ENCODE assay signal across 21 cellular contexts in the genomic region with DNA sequence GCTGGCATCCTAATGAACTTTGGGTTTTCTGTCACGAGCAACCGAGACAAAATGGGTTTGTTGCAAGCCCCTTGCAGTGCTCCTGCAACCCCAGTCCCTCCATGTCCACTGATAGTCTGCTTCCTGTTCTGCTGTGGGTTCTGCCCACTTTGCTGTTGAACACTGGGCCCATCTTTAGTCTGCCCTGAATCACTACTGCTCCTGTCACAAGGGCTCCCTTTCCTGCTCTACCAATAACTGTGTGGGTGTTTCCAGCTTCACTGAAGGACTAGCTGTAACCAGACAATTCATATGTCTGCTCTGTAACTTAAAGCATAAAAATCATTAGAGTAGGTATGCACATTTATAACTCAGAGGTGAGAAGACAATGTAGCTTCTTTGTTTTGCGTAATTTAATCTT. TPM values are rescaled to one million over a fixed set of nuclear protein-coding genes. Genes with fewer than 3 reads are reported as not detected.
A peak's percentile ranks its signal among the peaks of the same experiment; 100 is the strongest.
DNase-seq lines count a peak whose midpoint lies in the region; ATAC-seq and TF ChIP-seq lines count a peak whose summit lies in the region.
"Had no signal": no experiment of that assay in that cellular context is flagged by ENCODE, and none has a peak within 500 bp of the region (broad histone marks: within the 10 kb centered on the region; RNA-seq: fewer than 3 reads in every experiment).

No MANE protein-coding gene starts in this region.

- H3K4me3 Mint-ChIP-seq in activated CD8-positive, alpha-beta memory T cell treated with anti-CD3 and anti-CD28 coated beads, Interleukin-2, amount 10 ng/mL, durations not matched to agents 7 days and 5 days = no peak overlapping the region
- H3K4me3 Mint-ChIP-seq: activated naive CD8-positive, alpha-beta T cell treated with anti-CD3 and anti-CD28 coated beads, Interleukin-2, amount 50 U/mL, for 24 hours; H9 had no signal

- H3K9ac ChIP-seq in PC-3 (ENCODE audit: low read length) = peak overlapping the region; percentile 57; the same call in 1 of the 2 replicates
- H3K9ac ChIP-seq: KMS-11 had no signal

- H3K27me3 ChIP-seq in PC-3 (ENCODE audit: low read length) = no peaks in the 10 kb centered on the region
- H3K27me3 ChIP-seq in foreskin keratinocyte = no peaks in the 10 kb centered on the region
- H3K27me3 ChIP-seq: body of pancreas had no signal

- no TSS peak for BruUV-seq in PC-3 (replicated peaks; lab: Mats Ljungman, UMichigan)

- intact Hi-C loops in PC-3 (cut with micrococcal nuclease) = no loop called here

- no peaks in the 10 kb centered on the region for H4K20me1 ChIP-seq in PC-3 (ENCODE audit: low read length)

- no peaks in the 10 kb centered on the region for H3K9me2 ChIP-seq in PC-3 (replicated peaks; ENCODE audit: low read length)

- CTCF ChIA-PET in activated CD8-positive, alpha-beta memory T cell treated with anti-CD3 and anti-CD28 coated beads, Interleukin-2, amount 10 ng/mL, durations not matched to agents 7 days and 5 days (lab: Charles Lee) = interaction anchor here (2.0 to 5.5 kb wide), 2 partner anchors 11 to 12 kb away, joined by 5 to 41 read pairs; partner anchors contain the start of gene OXSR1
- CTCF ChIA-PET in PC-3 (lab: Charles Lee) = interaction anchor here (1.1 kb wide), 1 partner anchor 10 kb away, joined by 3 read pairs; no protein-coding TSS in a partner anchor

- H3K27ac Mint-ChIP-seq in activated CD8-positive, alpha-beta memory T cell treated with anti-CD3 and anti-CD28 coated beads, Interleukin-2, amount 10 ng/mL, durations not matched to agents 7 days and 5 days = peak overlapping the region; percentile 71
- H3K27ac Mint-ChIP-seq: activated naive CD8-positive, alpha-beta T cell treated with anti-CD3 and anti-CD28 coated beads, Interleukin-2, amount 50 U/mL, for 24 hours; H9 had no signal

- POLR2A ChIA-PET in PC-3 (lab: Charles Lee; ENCODE audit: unreplicated experiment) = interaction anchor here (0.6 kb wide), 1 partner anchor 16 kb away, joined by 3 read pairs; the partner anchor contains the start of gene ACAA1

- H3K4me1 Mint-ChIP-seq in activated CD8-positive, alpha-beta memory T cell treated with anti-CD3 and anti-CD28 coated beads, Interleukin-2, amount 10 ng/mL, durations not matched to agents 7 days and 5 days = peaks cover 48% of the 10 kb centered on the region

- no peaks in the 10 kb centered on the region for H3F3A ChIP-seq in PC-3 (ENCODE audit: low read length, unreplicated experiment)

- ATAC-seq in activated CD8-positive, alpha-beta memory T cell treated with anti-CD3 and anti-CD28 coated beads, Interleukin-2, amount 10 ng/mL, durations not matched to agents 7 days and 5 days = no peak
- no peak for ATAC-seq in PC-3
- no peak for ATAC-seq in foreskin keratinocyte
- no peak for ATAC-seq in GM21526 (IDR thresholded peaks at IDR 0.05; ENCODE audit: low FRiP score, unreplicated experiment)
- ATAC-seq: body of pancreas had no signal

- peaks cover 3% of the 10 kb centered on the region for H3K9me3 Mint-ChIP-seq in activated CD8-positive, alpha-beta memory T cell treated with anti-CD3 and anti-CD28 coated beads, Interleukin-2, amount 10 ng/mL, durations not matched to agents 7 days and 5 days (ENCODE audit: low read depth)

- H3K27me3 Mint-ChIP-seq in activated CD8-positive, alpha-beta memory T cell treated with anti-CD3 and anti-CD28 coated beads, Interleukin-2, amount 10 ng/mL, durations not matched to agents 7 days and 5 days = no peaks in the 10 kb centered on the region
- H3K27me3 Mint-ChIP-seq: activated naive CD8-positive, alpha-beta T cell treated with anti-CD3 and anti-CD28 coated beads, Interleukin-2, amount 50 U/mL, for 24 hours had no signal

- H3K9me3 ChIP-seq in PC-3 (ENCODE audit: low read length) = no peaks in the 10 kb centered on the region
- H3K9me3 ChIP-seq: body of pancreas had no signal

- DNase-seq in activated CD8-positive, alpha-beta memory T cell treated with anti-CD3 and anti-CD28 coated beads, Interleukin-2, amount 10 ng/mL, durations not matched to agents 7 days and 5 days = peak; percentile 31
- DNase-seq in activated CD8-positive, alpha-beta memory T cell treated with anti-CD3 and anti-CD28 coated beads, Interleukin-2, amount 50 U/mL, for 48 hours = no peak
- DNase-seq in PC-3 = no peak
- DNase-seq in foreskin keratinocyte = no peak
- peak; percentile 23 for DNase-seq in stimulated activated CD8-positive, alpha-beta memory T cell treated with anti-CD3 and anti-CD28 coated beads, Interleukin-4, amount 100 ng/mL, for 48 hours
- no peak for DNase-seq in DMS53 (lab: John Stamatoyannopoulos, UW)
- no peak for DNase-seq in SHP77 treated with DMSO at 0.1 percent for 48 hours (lab: John Stamatoyannopoulos, UW)
- DNase-seq: activated naive CD8-positive, alpha-beta T cell treated with anti-CD3 and anti-CD28 coated beads, Interleukin-2, amount 50 U/mL, for 24 hours; body of pancreas; DMS79; H9; NCI-H1694 treated with DMSO at 0.1 percent for 48 hours; NCI-H2227 treated with DMSO at 0.1 percent for 48 hours; NCI-H748 treated with DMSO at 0.1 percent for 48 hours; nucleus accumbens; SIG-M5; WERI-Rb-1 had no signal

- H3K4me1 ChIP-seq in PC-3 (ENCODE audit: insufficient read depth, low read length) (peaks cover 55% of the 10 kb centered on the region), foreskin keratinocyte (peaks cover 32% of the 10 kb centered on the region)
- H3K4me1 ChIP-seq: body of pancreas had no signal

- no peak overlapping the region for H2AFZ ChIP-seq in PC-3 (ENCODE audit: low read length)

- no peak overlapping the region for H3K4me3 ChIP-seq in PC-3 (ENCODE audit: low read length)
- H3K4me3 ChIP-seq: body of pancreas had no signal

- no peak for TF ChIP-seq CTCF in PC-3 (conservative IDR thresholded peaks at IDR 0.05; ENCODE audit: low read depth, low read length)
- no peak for TF ChIP-seq CTCF in foreskin keratinocyte (conservative IDR thresholded peaks at IDR 0.05)

- H3K36me3 ChIP-seq in PC-3 (ENCODE audit: low read depth, low read length) = no peaks in the 10 kb centered on the region
- H3K36me3 ChIP-seq: WERI-Rb-1 had no signal

- H3K27ac ChIP-seq in PC-3 (ENCODE audit: low read length) (peak overlapping the region; percentile 96), foreskin keratinocyte (peak overlapping the region; percentile 77)
- H3K27ac ChIP-seq: body of pancreas, C4-2B, KMS-11, WERI-Rb-1 had no signal

- H3K79me2 ChIP-seq in PC-3 (ENCODE audit: low read length) = no peaks in the 10 kb centered on the region

- no peak overlapping the region for H3K4me2 ChIP-seq in PC-3 (ENCODE audit: low read length)
- H3K4me2 ChIP-seq: KMS-11 had no signal

- H3K36me3 Mint-ChIP-seq in activated CD8-positive, alpha-beta memory T cell treated with anti-CD3 and anti-CD28 coated beads, Interleukin-2, amount 10 ng/mL, durations not matched to agents 7 days and 5 days = peaks cover 2% of the 10 kb centered on the region

RNA-seq across cellular contexts. Expression of gene OXSR1, which starts 12.7 kb away (rescaled TPM):
- total RNA-seq in activated CD8-positive, alpha-beta memory T cell treated with anti-CD3 and anti-CD28 coated beads, Interleukin-2, amount 10 ng/mL, durations not matched to agents 7 days and 5 days = 10 to 100 TPM; 47.8 to 56.3 TPM
- total RNA-seq in PC-3 (2014; rRNA removed) = 42.2 and 47.7 TPM in 2 replicates
- total RNA-seq in foreskin keratinocyte = 64.4 and 64.7 TPM in 2 replicates
- polyA plus RNA-seq in foreskin keratinocyte = 21.8 and 24.8 TPM in 2 replicates

RNA-seq across cellular contexts. Expression of gene MYD88, which starts 14.2 kb away (rescaled TPM):
- 10 to 100 TPM; 69.3 to 70.3 TPM for total RNA-seq in activated CD8-positive, alpha-beta memory T cell treated with anti-CD3 and anti-CD28 coated beads, Interleukin-2, amount 10 ng/mL, durations not matched to agents 7 days and 5 days
- total RNA-seq in PC-3 (2014; rRNA removed) (17.7 and 19.1 TPM in 2 replicates), foreskin keratinocyte (20.1 and 22.7 TPM in 2 replicates)
- polyA plus RNA-seq in foreskin keratinocyte = 39.4 and 39.5 TPM in 2 replicates
- total RNA-seq: HT1080 had no signal

RNA-seq across cellular contexts. Expression of gene ACAA1, which starts 15.7 kb away (rescaled TPM):
- total RNA-seq in activated CD8-positive, alpha-beta memory T cell treated with anti-CD3 and anti-CD28 coated beads, Interleukin-2, amount 10 ng/mL, durations not matched to agents 7 days and 5 days = 10 to 100 TPM; 91.3 to 91.7 TPM
- total RNA-seq in PC-3 (2014; rRNA removed) = 76.4 and 94.5 TPM in 2 replicates
- 45.3 and 52.9 TPM in 2 replicates for total RNA-seq in foreskin keratinocyte
- 70.7 and 75.5 TPM in 2 replicates for polyA plus RNA-seq in foreskin keratinocyte

Comparison
In these comparisons a context has a peak if more than half of its experiments do, and no peak if none do; other contexts are left out.
1. DNase-seq: peak in activated CD8-positive, alpha-beta memory T cell treated with anti-CD3 and anti-CD28 coated beads, Interleukin-2, amount 10 ng/mL, durations not matched to agents 7 days and 5 days (single experiment) and stimulated activated CD8-positive, alpha-beta memory T cell treated with anti-CD3 and anti-CD28 coated beads, Interleukin-4, amount 100 ng/mL, for 48 hours (single experiment); none in activated CD8-positive, alpha-beta memory T cell treated with anti-CD3 and anti-CD28 coated beads, Interleukin-2, amount 50 U/mL, for 48 hours (single experiment), PC-3 (single experiment), foreskin keratinocyte (0 of 2), DMS53 (single experiment) and SHP77 treated with DMSO at 0.1 percent for 48 hours (single experiment).